1 cellular context compared by ENCODE assay signal in genomic region chr7:121395961-121396757, GRCh38.
A peak's percentile ranks its signal among the peaks of the same experiment; 100 is the strongest.
TF ChIP-seq lines count a peak whose summit lies in the region.

A gene with protein sequence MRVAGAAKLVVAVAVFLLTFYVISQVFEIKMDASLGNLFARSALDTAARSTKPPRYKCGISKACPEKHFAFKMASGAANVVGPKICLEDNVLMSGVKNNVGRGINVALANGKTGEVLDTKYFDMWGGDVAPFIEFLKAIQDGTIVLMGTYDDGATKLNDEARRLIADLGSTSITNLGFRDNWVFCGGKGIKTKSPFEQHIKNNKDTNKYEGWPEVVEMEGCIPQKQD (minus strand): TSS chr7:121396308. CDS start chr7:121382969, 13,339 bp downstream.

TF ChIP-seq in HepG2, 621 proteins besides CTCF, POLR2A, EP300 and RAD21 (continued from another document):
- TF ChIP-seq ZNF414 (CRISPR knock-in tag; IDR thresholded peaks at IDR 0.05): no peak
- TF ChIP-seq, protein P1, sequence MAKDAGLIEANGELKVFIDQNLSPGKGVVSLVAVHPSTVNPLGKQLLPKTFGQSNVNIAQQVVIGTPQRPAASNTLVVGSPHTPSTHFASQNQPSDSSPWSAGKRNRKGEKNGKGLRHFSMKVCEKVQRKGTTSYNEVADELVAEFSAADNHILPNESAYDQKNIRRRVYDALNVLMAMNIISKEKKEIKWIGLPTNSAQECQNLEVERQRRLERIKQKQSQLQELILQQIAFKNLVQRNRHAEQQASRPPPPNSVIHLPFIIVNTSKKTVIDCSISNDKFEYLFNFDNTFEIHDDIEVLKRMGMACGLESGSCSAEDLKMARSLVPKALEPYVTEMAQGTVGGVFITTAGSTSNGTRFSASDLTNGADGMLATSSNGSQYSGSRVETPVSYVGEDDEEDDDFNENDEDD (CRISPR knock-in tag; IDR thresholded peaks at IDR 0.05; ENCODE audit: borderline replicate concordance): peak; percentile 62; the same call in 1 of the 2 replicates
